Comparison of ENCODE assay signal across 15 cellular contexts in genomic region chr12:53496752-53497032, GRCh38. TPM values are rescaled to one million over a fixed set of nuclear protein-coding genes. Genes with fewer than 3 reads are reported as not detected.
DNase-seq lines count a peak whose midpoint lies in the region; ATAC-seq and TF ChIP-seq lines count a peak whose summit lies in the region.
"Had no signal": no experiment of that assay in that cellular context is flagged by ENCODE, and none has a peak within 500 bp of the region (broad histone marks: within the 10 kb centered on the region; RNA-seq: fewer than 3 reads in every experiment).

No MANE protein-coding gene starts in this region.

- no peaks in the 10 kb centered on the region for H3K36me3 ChIP-seq in muscle layer of duodenum (ENCODE audit: control insufficient read depth in 1 of 2, insufficient read depth in 2 of 2, low read length in 2 of 2)

- H3K4me1 ChIP-seq in muscle layer of duodenum (ENCODE audit: control insufficient read depth in 1 of 2, insufficient read depth in 2 of 2, low read length in 2 of 2) = peaks cover 23 to 39% of the 10 kb centered on the region in 2 donors

- peaks cover 54% of the 10 kb centered on the region for H3K4me1 Mint-ChIP-seq in activated naive CD4-positive, alpha-beta T cell treated with anti-CD3 and anti-CD28 coated beads, Interleukin-2, amount 50 U/mL, for 24 hours
- H3K4me1 Mint-ChIP-seq in type B pancreatic cell (ENCODE audit: unreplicated experiment) = peaks cover 51% of the 10 kb centered on the region

- no peak for DNase-seq in activated naive CD4-positive, alpha-beta T cell treated with anti-CD3 and anti-CD28 coated beads, Interleukin-2, amount 50 U/mL, for 72 hours (ENCODE audit: low spot score in 2 of 2)
- DNase-seq in dorsolateral prefrontal cortex = no peak
- DNase-seq in type B pancreatic cell (ENCODE audit: extremely low spot score, unreplicated experiment) = no peak
- DNase-seq in activated T-cell treated with anti-CD3 and anti-CD28 coated beads, Interleukin-2, amount 50 U/mL, for 48 hours = no peak
- no peak for DNase-seq in KBM-7
- DNase-seq: 8988T; activated CD4-positive, alpha-beta T cell treated with anti-CD3 and anti-CD28 coated beads for 1 hour; activated T-cell treated with anti-CD3 and anti-CD28 coated beads, Interleukin-2, amount 50 U/mL, for 1 hour; DMS 273 treated with DMSO at 0.1 percent for 48 hours; T-cell had no signal

- peak overlapping the region in 16 of 59 donors; percentile 2 to 46 (median 22) for H3K4me3 ChIP-seq in dorsolateral prefrontal cortex
- H3K4me3 ChIP-seq in muscle layer of duodenum (ENCODE audit: low read depth in 1 of 2, low read length in 2 of 2) = no peak overlapping the region

- no peaks in the 10 kb centered on the region for H3K9me3 Mint-ChIP-seq in activated naive CD4-positive, alpha-beta T cell treated with anti-CD3 and anti-CD28 coated beads, Interleukin-2, amount 50 U/mL, for 24 hours
- H3K9me3 Mint-ChIP-seq in activated naive CD4-positive, alpha-beta T cell treated with anti-CD3 and anti-CD28 coated beads, Interleukin-2, amount 50 U/mL, for 72 hours = no peaks in the 10 kb centered on the region
- H3K9me3 Mint-ChIP-seq in type B pancreatic cell = peaks cover 3% of the 10 kb centered on the region
- H3K9me3 Mint-ChIP-seq: T-cell had no signal

- H3K4me3 Mint-ChIP-seq in activated naive CD4-positive, alpha-beta T cell treated with anti-CD3 and anti-CD28 coated beads, Interleukin-2, amount 50 U/mL, for 24 hours = no peak overlapping the region
- H3K4me3 Mint-ChIP-seq in type B pancreatic cell = peak overlapping the region; percentile 81
- H3K4me3 Mint-ChIP-seq: T-cell had no signal

- no peaks in the 10 kb centered on the region for H3K27me3 Mint-ChIP-seq in activated naive CD4-positive, alpha-beta T cell treated with anti-CD3 and anti-CD28 coated beads, Interleukin-2, amount 50 U/mL, for 24 hours
- H3K27me3 Mint-ChIP-seq in type B pancreatic cell = no peaks in the 10 kb centered on the region
- H3K27me3 Mint-ChIP-seq: T-cell had no signal

- H3K36me3 Mint-ChIP-seq in activated naive CD4-positive, alpha-beta T cell treated with anti-CD3 and anti-CD28 coated beads, Interleukin-2, amount 50 U/mL, for 24 hours = no peaks in the 10 kb centered on the region
- no peaks in the 10 kb centered on the region for H3K36me3 Mint-ChIP-seq in activated naive CD4-positive, alpha-beta T cell treated with anti-CD3 and anti-CD28 coated beads, Interleukin-2, amount 50 U/mL, for 72 hours
- H3K36me3 Mint-ChIP-seq in type B pancreatic cell = no peaks in the 10 kb centered on the region
- H3K36me3 Mint-ChIP-seq: T-cell had no signal

- intact Hi-C loops in dorsolateral prefrontal cortex (cut with DNase I) = loop anchor here in 1 of 2 donors (10.0 kb wide), 1 partner anchor 172 kb away; the partner anchor contains the start of gene AAAS

- no peak for ATAC-seq in activated naive CD4-positive, alpha-beta T cell treated with anti-CD3 and anti-CD28 coated beads, Interleukin-2, amount 50 U/mL, for 72 hours
- no peak for ATAC-seq in GM19351 (IDR thresholded peaks at IDR 0.05; ENCODE audit: unreplicated experiment)
- ATAC-seq: T-cell had no signal

- TF ChIP-seq CTCF in dorsolateral prefrontal cortex (IDR thresholded peaks at IDR 0.05 in 54 of 56, conservative IDR thresholded peaks at IDR 0.05 in 2 of 56; ENCODE audit: low read depth in 1 of 56, partially characterized antibody in 56 of 56) (no peak), type B pancreatic cell (conservative IDR thresholded peaks at IDR 0.05) (no peak)

- H3K27ac Mint-ChIP-seq in activated naive CD4-positive, alpha-beta T cell treated with anti-CD3 and anti-CD28 coated beads, Interleukin-2, amount 50 U/mL, for 24 hours = peak overlapping the region; percentile 8
- no peak overlapping the region for H3K27ac Mint-ChIP-seq in activated naive CD4-positive, alpha-beta T cell treated with anti-CD3 and anti-CD28 coated beads, Interleukin-2, amount 50 U/mL, for 72 hours
- H3K27ac Mint-ChIP-seq in type B pancreatic cell = peak overlapping the region; percentile 85

- H3K27ac ChIP-seq in dorsolateral prefrontal cortex (peak overlapping the region in 46 of 59 donors; percentile 3 to 81 (median 56)), muscle layer of duodenum (ENCODE audit: low read length) (peak overlapping the region; percentile 29)

- H3K27me3 ChIP-seq in dorsolateral prefrontal cortex (no peaks in the 10 kb centered on the region), muscle layer of duodenum (ENCODE audit: low read depth, low read length) (no peaks in the 10 kb centered on the region)

- in situ Hi-C loops in KBM-7 (cut with MboI; ENCODE audit: low pct_unique_long_range_greater_than_20kb, low sequenced_read_pairs) = no loop called here

- no peaks in the 10 kb centered on the region for H3K9me3 ChIP-seq in muscle layer of duodenum (ENCODE audit: control insufficient read depth in 1 of 2, low read length in 2 of 2)

RNA-seq across cellular contexts. Expression of gene MAP3K12, which starts 2.6 kb away (rescaled TPM):
- total RNA-seq in activated naive CD4-positive, alpha-beta T cell treated with anti-CD3 and anti-CD28 coated beads, Interleukin-2, amount 50 U/mL, for 72 hours = 10 to 100 TPM in 1 of 2 donors, 1 to 10 TPM in 1; 9.5 to 21.7 TPM
- total RNA-seq in dorsolateral prefrontal cortex = 100 to 1,000 TPM in 1 of 120 experiments, 10 to 100 TPM in 119; 43.4 to 126 (median 69.4) TPM
- total RNA-seq in type B pancreatic cell (ENCODE audit: low replicate concordance) = 10.6 and 31.6 TPM in 2 replicates

RNA-seq across cellular contexts. Expression of gene TARBP2, which starts 4.4 kb away (rescaled TPM):
- 10 to 100 TPM; 29.9 to 30.4 TPM for total RNA-seq in activated naive CD4-positive, alpha-beta T cell treated with anti-CD3 and anti-CD28 coated beads, Interleukin-2, amount 50 U/mL, for 72 hours
- total RNA-seq in dorsolateral prefrontal cortex (10 to 100 TPM; 10.9 to 29.5 (median 20.9) TPM), type B pancreatic cell (ENCODE audit: low replicate concordance) (46.4 and 52.3 TPM in 2 replicates)

RNA-seq across cellular contexts. Expression of gene NPFF, which starts 10.6 kb away (rescaled TPM):
- total RNA-seq in activated naive CD4-positive, alpha-beta T cell treated with anti-CD3 and anti-CD28 coated beads, Interleukin-2, amount 50 U/mL, for 72 hours = not detected
- total RNA-seq in dorsolateral prefrontal cortex (1 to 10 TPM in 3 of 120 experiments, not detected in 117; 1.8 to 2.1 (median 2.0) TPM), type B pancreatic cell (ENCODE audit: low replicate concordance) (not detected in 2 replicates)
- total RNA-seq: mucosa of gallbladder, sciatic nerve, T-cell had no signal

RNA-seq across cellular contexts. Expression of gene PCBP2, which starts 44.8 kb away (rescaled TPM):
- 1,000 to 10,000 TPM in 1 of 2 donors, 100 to 1,000 TPM in 1; 786 to 1,016 TPM for total RNA-seq in activated naive CD4-positive, alpha-beta T cell treated with anti-CD3 and anti-CD28 coated beads, Interleukin-2, amount 50 U/mL, for 72 hours
- total RNA-seq in dorsolateral prefrontal cortex (100 to 1,000 TPM; 394 to 594 (median 494) TPM), type B pancreatic cell (ENCODE audit: low replicate concordance) (825 and 1,222 TPM in 2 replicates)

RNA-seq across cellular contexts. Expression of gene PRR13, which starts 55.2 kb away (rescaled TPM):
- total RNA-seq in activated naive CD4-positive, alpha-beta T cell treated with anti-CD3 and anti-CD28 coated beads, Interleukin-2, amount 50 U/mL, for 72 hours = 100 to 1,000 TPM; 170 to 226 TPM
- total RNA-seq in dorsolateral prefrontal cortex (100 to 1,000 TPM in 41 of 120 experiments, 10 to 100 TPM in 79; 52.9 to 141 (median 93.1) TPM), type B pancreatic cell (ENCODE audit: low replicate concordance) (88.1 and 142 TPM in 2 replicates)

Comparison
In these comparisons a context has a peak if more than half of its experiments do, and no peak if none do; other contexts are left out.
1. H3K27ac Mint-ChIP-seq: peak in activated naive CD4-positive, alpha-beta T cell treated with anti-CD3 and anti-CD28 coated beads, Interleukin-2, amount 50 U/mL, for 24 hours (single experiment) and type B pancreatic cell (single experiment); none in activated naive CD4-positive, alpha-beta T cell treated with anti-CD3 and anti-CD28 coated beads, Interleukin-2, amount 50 U/mL, for 72 hours (0 of 2).